1 cellular context compared by ENCODE assay signal in the genomic region with DNA sequence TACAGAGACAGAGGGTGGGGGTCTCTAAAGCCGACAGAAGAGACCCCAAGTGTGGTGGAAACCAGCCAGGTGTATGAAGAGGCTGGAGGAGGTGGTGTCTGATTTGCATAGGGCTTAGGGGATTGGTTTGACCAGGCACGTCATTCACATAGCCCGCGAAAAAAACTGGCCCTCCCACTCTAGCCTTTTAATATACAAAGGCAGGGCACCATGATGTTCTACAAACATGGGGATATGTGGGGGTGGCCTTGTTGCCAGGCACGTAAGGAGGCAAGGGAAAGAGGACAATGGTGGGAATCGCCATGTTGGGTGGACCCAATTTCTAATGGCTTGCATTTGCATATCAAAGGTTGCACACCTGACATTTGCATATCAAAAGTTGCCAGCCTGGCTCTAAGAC.
TF ChIP-seq lines count a peak whose summit lies in the region.

No MANE protein-coding gene starts in this region.

TF ChIP-seq in K562, 482 proteins besides CTCF, POLR2A, EP300 and RAD21 (continues in another document):
- TF ChIP-seq ATF4 (CRISPR knock-in tag; IDR thresholded peaks at IDR 0.05) = no peak
- no peak for TF ChIP-seq ZNF24 (IDR thresholded peaks at IDR 0.05)
- TF ChIP-seq TCFL5 (CRISPR knock-in tag; conservative IDR thresholded peaks at IDR 0.05) = no peak
- no peak for TF ChIP-seq TEAD2 (tag; IDR thresholded peaks at IDR 0.05)
- TF ChIP-seq YY1 (IDR thresholded peaks at IDR 0.05; ENCODE audit: borderline replicate concordance in 1 of 3, control insufficient read depth in 1 of 3, extremely low read depth in 1 of 3, insufficient read depth in 3 of 3, insufficient read length in 1 of 3, insufficient replicate concordance in 2 of 3, low read depth in 1 of 3, low read length in 2 of 3) = peak in 1 of 3 experiments; percentile 23
- TF ChIP-seq, protein P1, sequence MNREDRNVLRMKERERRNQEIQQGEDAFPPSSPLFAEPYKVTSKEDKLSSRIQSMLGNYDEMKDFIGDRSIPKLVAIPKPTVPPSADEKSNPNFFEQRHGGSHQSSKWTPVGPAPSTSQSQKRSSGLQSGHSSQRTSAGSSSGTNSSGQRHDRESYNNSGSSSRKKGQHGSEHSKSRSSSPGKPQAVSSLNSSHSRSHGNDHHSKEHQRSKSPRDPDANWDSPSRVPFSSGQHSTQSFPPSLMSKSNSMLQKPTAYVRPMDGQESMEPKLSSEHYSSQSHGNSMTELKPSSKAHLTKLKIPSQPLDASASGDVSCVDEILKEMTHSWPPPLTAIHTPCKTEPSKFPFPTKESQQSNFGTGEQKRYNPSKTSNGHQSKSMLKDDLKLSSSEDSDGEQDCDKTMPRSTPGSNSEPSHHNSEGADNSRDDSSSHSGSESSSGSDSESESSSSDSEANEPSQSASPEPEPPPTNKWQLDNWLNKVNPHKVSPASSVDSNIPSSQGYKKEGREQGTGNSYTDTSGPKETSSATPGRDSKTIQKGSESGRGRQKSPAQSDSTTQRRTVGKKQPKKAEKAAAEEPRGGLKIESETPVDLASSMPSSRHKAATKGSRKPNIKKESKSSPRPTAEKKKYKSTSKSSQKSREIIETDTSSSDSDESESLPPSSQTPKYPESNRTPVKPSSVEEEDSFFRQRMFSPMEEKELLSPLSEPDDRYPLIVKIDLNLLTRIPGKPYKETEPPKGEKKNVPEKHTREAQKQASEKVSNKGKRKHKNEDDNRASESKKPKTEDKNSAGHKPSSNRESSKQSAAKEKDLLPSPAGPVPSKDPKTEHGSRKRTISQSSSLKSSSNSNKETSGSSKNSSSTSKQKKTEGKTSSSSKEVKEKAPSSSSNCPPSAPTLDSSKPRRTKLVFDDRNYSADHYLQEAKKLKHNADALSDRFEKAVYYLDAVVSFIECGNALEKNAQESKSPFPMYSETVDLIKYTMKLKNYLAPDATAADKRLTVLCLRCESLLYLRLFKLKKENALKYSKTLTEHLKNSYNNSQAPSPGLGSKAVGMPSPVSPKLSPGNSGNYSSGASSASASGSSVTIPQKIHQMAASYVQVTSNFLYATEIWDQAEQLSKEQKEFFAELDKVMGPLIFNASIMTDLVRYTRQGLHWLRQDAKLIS (CRISPR knock-in tag; IDR thresholded peaks at IDR 0.05) = no peak
- TF ChIP-seq CREM (IDR thresholded peaks at IDR 0.05; ENCODE audit: low read depth) = no peak
- no peak for TF ChIP-seq TAL1 (IDR thresholded peaks at IDR 0.05)
- no peak for TF ChIP-seq CTBP1 (IDR thresholded peaks at IDR 0.05; ENCODE audit: borderline replicate concordance)
- TF ChIP-seq PKNOX1 (IDR thresholded peaks at IDR 0.05) = peak; percentile 95
- TF ChIP-seq THAP7 (CRISPR knock-in tag; IDR thresholded peaks at IDR 0.05) = no peak
- no peak for TF ChIP-seq CEBPZ (IDR thresholded peaks at IDR 0.05; ENCODE audit: borderline replicate concordance, low read depth, low read length)
- TF ChIP-seq SMAD3 (CRISPR knock-in tag; conservative IDR thresholded peaks at IDR 0.05) = no peak
- no peak for TF ChIP-seq PHF21A (IDR thresholded peaks at IDR 0.05; ENCODE audit: borderline replicate concordance, low read depth)
- TF ChIP-seq BMI1 (IDR thresholded peaks at IDR 0.05; ENCODE audit: low read length) = no peak
- TF ChIP-seq, protein P2, sequence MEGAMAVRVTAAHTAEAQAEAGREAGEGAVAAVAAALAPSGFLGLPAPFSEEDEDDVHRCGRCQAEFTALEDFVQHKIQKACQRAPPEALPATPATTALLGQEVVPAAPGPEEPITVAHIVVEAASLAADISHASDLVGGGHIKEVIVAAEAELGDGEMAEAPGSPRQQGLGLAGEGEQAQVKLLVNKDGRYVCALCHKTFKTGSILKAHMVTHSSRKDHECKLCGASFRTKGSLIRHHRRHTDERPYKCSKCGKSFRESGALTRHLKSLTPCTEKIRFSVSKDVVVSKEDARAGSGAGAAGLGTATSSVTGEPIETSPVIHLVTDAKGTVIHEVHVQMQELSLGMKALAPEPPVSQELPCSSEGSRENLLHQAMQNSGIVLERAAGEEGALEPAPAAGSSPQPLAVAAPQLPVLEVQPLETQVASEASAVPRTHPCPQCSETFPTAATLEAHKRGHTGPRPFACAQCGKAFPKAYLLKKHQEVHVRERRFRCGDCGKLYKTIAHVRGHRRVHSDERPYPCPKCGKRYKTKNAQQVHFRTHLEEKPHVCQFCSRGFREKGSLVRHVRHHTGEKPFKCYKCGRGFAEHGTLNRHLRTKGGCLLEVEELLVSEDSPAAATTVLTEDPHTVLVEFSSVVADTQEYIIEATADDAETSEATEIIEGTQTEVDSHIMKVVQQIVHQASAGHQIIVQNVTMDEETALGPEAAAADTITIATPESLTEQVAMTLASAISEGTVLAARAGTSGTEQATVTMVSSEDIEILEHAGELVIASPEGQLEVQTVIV (CRISPR knock-in tag; IDR thresholded peaks at IDR 0.05; ENCODE audit: borderline replicate concordance) = no peak
- TF ChIP-seq ELF4 (CRISPR knock-in tag; IDR thresholded peaks at IDR 0.05) = no peak
- no peak for TF ChIP-seq ETV1 (tag; conservative IDR thresholded peaks at IDR 0.05; ENCODE audit: low read depth)
- TF ChIP-seq ZNF77 (CRISPR knock-in tag; IDR thresholded peaks at IDR 0.05) = no peak
- no peak for TF ChIP-seq HDAC8 (tag; IDR thresholded peaks at IDR 0.05)
- no peak for TF ChIP-seq TSC22D4 (tag; IDR thresholded peaks at IDR 0.05)
- TF ChIP-seq, protein P3, sequence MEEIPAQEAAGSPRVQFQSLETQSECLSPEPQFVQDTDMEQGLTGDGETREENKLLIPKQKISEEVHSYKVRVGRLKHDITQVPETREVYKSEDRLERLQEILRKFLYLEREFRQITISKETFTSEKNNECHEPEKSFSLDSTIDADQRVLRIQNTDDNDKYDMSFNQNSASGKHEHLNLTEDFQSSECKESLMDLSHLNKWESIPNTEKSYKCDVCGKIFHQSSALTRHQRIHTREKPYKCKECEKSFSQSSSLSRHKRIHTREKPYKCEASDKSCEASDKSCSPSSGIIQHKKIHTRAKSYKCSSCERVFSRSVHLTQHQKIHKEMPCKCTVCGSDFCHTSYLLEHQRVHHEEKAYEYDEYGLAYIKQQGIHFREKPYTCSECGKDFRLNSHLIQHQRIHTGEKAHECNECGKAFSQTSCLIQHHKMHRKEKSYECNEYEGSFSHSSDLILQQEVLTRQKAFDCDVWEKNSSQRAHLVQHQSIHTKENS (CRISPR knock-in tag; IDR thresholded peaks at IDR 0.05) = no peak
- TF ChIP-seq, protein P4, sequence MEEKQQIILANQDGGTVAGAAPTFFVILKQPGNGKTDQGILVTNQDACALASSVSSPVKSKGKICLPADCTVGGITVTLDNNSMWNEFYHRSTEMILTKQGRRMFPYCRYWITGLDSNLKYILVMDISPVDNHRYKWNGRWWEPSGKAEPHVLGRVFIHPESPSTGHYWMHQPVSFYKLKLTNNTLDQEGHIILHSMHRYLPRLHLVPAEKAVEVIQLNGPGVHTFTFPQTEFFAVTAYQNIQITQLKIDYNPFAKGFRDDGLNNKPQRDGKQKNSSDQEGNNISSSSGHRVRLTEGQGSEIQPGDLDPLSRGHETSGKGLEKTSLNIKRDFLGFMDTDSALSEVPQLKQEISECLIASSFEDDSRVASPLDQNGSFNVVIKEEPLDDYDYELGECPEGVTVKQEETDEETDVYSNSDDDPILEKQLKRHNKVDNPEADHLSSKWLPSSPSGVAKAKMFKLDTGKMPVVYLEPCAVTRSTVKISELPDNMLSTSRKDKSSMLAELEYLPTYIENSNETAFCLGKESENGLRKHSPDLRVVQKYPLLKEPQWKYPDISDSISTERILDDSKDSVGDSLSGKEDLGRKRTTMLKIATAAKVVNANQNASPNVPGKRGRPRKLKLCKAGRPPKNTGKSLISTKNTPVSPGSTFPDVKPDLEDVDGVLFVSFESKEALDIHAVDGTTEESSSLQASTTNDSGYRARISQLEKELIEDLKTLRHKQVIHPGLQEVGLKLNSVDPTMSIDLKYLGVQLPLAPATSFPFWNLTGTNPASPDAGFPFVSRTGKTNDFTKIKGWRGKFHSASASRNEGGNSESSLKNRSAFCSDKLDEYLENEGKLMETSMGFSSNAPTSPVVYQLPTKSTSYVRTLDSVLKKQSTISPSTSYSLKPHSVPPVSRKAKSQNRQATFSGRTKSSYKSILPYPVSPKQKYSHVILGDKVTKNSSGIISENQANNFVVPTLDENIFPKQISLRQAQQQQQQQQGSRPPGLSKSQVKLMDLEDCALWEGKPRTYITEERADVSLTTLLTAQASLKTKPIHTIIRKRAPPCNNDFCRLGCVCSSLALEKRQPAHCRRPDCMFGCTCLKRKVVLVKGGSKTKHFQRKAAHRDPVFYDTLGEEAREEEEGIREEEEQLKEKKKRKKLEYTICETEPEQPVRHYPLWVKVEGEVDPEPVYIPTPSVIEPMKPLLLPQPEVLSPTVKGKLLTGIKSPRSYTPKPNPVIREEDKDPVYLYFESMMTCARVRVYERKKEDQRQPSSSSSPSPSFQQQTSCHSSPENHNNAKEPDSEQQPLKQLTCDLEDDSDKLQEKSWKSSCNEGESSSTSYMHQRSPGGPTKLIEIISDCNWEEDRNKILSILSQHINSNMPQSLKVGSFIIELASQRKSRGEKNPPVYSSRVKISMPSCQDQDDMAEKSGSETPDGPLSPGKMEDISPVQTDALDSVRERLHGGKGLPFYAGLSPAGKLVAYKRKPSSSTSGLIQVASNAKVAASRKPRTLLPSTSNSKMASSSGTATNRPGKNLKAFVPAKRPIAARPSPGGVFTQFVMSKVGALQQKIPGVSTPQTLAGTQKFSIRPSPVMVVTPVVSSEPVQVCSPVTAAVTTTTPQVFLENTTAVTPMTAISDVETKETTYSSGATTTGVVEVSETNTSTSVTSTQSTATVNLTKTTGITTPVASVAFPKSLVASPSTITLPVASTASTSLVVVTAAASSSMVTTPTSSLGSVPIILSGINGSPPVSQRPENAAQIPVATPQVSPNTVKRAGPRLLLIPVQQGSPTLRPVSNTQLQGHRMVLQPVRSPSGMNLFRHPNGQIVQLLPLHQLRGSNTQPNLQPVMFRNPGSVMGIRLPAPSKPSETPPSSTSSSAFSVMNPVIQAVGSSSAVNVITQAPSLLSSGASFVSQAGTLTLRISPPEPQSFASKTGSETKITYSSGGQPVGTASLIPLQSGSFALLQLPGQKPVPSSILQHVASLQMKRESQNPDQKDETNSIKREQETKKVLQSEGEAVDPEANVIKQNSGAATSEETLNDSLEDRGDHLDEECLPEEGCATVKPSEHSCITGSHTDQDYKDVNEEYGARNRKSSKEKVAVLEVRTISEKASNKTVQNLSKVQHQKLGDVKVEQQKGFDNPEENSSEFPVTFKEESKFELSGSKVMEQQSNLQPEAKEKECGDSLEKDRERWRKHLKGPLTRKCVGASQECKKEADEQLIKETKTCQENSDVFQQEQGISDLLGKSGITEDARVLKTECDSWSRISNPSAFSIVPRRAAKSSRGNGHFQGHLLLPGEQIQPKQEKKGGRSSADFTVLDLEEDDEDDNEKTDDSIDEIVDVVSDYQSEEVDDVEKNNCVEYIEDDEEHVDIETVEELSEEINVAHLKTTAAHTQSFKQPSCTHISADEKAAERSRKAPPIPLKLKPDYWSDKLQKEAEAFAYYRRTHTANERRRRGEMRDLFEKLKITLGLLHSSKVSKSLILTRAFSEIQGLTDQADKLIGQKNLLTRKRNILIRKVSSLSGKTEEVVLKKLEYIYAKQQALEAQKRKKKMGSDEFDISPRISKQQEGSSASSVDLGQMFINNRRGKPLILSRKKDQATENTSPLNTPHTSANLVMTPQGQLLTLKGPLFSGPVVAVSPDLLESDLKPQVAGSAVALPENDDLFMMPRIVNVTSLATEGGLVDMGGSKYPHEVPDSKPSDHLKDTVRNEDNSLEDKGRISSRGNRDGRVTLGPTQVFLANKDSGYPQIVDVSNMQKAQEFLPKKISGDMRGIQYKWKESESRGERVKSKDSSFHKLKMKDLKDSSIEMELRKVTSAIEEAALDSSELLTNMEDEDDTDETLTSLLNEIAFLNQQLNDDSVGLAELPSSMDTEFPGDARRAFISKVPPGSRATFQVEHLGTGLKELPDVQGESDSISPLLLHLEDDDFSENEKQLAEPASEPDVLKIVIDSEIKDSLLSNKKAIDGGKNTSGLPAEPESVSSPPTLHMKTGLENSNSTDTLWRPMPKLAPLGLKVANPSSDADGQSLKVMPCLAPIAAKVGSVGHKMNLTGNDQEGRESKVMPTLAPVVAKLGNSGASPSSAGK (IDR thresholded peaks at IDR 0.05) = no peak
- no peak for TF ChIP-seq MCM2 (IDR thresholded peaks at IDR 0.05; ENCODE audit: low read depth)
- TF ChIP-seq NONO (IDR thresholded peaks at IDR 0.05; ENCODE audit: low read depth in 2 of 2, low read length in 1 of 2) = no peak
- no peak for TF ChIP-seq CXXC5 (CRISPR knock-in tag; IDR thresholded peaks at IDR 0.05)
